ENCODE assay signal across 8 cellular contexts in genomic region chr14:88793259-88793625, GRCh38. TPM values are rescaled to one million over a fixed set of nuclear protein-coding genes. Genes with fewer than 3 reads are reported as not detected.
DNase-seq lines count a peak whose midpoint lies in the region; ATAC-seq and TF ChIP-seq lines count a peak whose summit lies in the region.

No MANE protein-coding gene starts in this region.

- H3K27ac Mint-ChIP-seq in glutamatergic neuron (ENCODE audit: unreplicated experiment), result peak overlapping the region; percentile 12

- H3K36me3 ChIP-seq in rectal smooth muscle tissue (ENCODE audit: control insufficient read depth, insufficient read depth, low read length), result no peaks in the 10 kb centered on the region

- H3K4me3 ChIP-seq in GM12864 (ENCODE audit: low read depth, low read length), result peak overlapping the region; percentile 54
- peak overlapping the region; percentile 62 for H3K4me3 ChIP-seq in WI38 (ENCODE audit: low read depth, low read length)
- peak overlapping the region; percentile 69 for H3K4me3 ChIP-seq in rectal smooth muscle tissue (ENCODE audit: low read length)

- H3K4me3 Mint-ChIP-seq in glutamatergic neuron (ENCODE audit: unreplicated experiment), result peak overlapping the region; percentile 85

- no peaks in the 10 kb centered on the region for H3K36me3 Mint-ChIP-seq in glutamatergic neuron (ENCODE audit: unreplicated experiment)

- H3K4me1 Mint-ChIP-seq in glutamatergic neuron (ENCODE audit: low read depth, unreplicated experiment), result no peaks in the 10 kb centered on the region

- no peak for ATAC-seq in GM18909 (IDR thresholded peaks at IDR 0.05; ENCODE audit: poor library complexity, unreplicated experiment)

- peak overlapping the region; percentile 36 for H3K9ac ChIP-seq in rectal smooth muscle tissue (ENCODE audit: low read length)

- no peaks in the 10 kb centered on the region for H3K27me3 ChIP-seq in rectal smooth muscle tissue (ENCODE audit: control insufficient read depth, insufficient read depth, low read length)

- H3K27me3 Mint-ChIP-seq in glutamatergic neuron (ENCODE audit: unreplicated experiment), result peaks cover 8% of the 10 kb centered on the region

- no peak for DNase-seq in GM12864 (ENCODE audit: low read depth)
- no peak for DNase-seq in glutamatergic neuron
- no peak for DNase-seq in AG20443 (ENCODE audit: low spot score)
- no peak for DNase-seq in SHP77 treated with DMSO at 0.1 percent for 48 hours (lab: John Stamatoyannopoulos, UW)
- no peak for DNase-seq in DMS153 (lab: John Stamatoyannopoulos, UW)

- TF ChIP-seq CTCF in GM12864 (IDR thresholded peaks at IDR 0.05; ENCODE audit: low read depth, low read length, missing control alignments), result no peak
- TF ChIP-seq CTCF in WI38 (IDR thresholded peaks at IDR 0.05; ENCODE audit: low read depth, low read length), result no peak
- no peak for TF ChIP-seq CTCF in glutamatergic neuron (IDR thresholded peaks at IDR 0.05; ENCODE audit: partially characterized antibody, unreplicated experiment)

- peak overlapping the region; percentile 72 for H3K27ac ChIP-seq in rectal smooth muscle tissue (ENCODE audit: low read depth, low read length)

- no peaks in the 10 kb centered on the region for H3K4me1 ChIP-seq in rectal smooth muscle tissue (ENCODE audit: control insufficient read depth, insufficient read depth, low read length)

- H3K9me3 Mint-ChIP-seq in glutamatergic neuron (ENCODE audit: unreplicated experiment), result peaks cover 5% of the 10 kb centered on the region

RNA-seq across cellular contexts. Expression of gene EML5, which starts 0.5 kb away (rescaled TPM):
- total RNA-seq in glutamatergic neuron (ENCODE audit: unreplicated experiment), result 2.1 TPM

RNA-seq across cellular contexts. Expression of gene TTC8, which starts 31.2 kb away (rescaled TPM):
- total RNA-seq in glutamatergic neuron (ENCODE audit: unreplicated experiment), result 7.6 TPM
